Comparison of ENCODE assay signal across 27 cellular contexts in the genomic region with DNA sequence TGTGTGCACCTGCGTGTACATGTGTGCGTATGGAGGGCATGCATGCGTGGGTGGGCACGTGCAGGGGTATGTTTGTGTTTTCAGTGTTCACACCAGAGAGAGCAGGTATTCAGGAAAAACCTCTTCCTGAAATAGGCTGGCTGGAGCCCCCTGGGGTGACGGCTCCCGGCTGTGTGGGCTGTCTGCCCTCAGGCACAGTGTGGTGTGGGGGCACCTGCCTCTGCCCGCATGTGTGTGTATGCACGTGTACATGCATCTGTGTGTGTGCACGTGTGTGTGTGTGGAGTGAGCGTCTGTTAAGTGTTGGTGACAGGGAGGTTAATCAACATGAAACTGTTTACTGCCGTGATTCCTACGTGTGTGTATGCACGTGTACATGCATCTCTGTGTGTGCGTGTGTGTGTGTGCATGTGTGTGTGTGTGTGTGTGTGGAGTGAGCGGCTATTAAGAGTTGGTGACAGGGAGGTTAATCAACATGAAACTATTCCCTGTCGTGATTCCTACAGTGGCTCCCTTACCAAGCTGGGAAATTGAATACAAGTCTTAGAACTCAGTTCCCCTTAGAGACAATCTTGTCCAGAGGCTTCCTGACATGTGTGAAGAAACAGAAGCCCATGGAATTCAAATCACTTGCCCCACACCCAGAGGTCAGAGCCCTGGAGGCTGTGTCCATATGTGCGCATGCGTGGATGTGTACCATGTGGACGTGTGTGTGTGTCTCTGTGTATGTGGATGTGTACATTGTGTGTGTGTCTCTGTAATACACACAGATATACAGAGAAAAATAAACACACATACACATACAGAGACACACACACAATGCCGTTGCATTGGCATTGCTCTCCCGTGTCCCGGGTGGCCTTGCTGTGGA.
DNase-seq lines count a peak whose midpoint lies in the region; ATAC-seq, FAIRE-seq and TF ChIP-seq lines count a peak whose summit lies in the region.
"Had no signal": no experiment of that assay in that cellular context is flagged by ENCODE, and none has a peak within 500 bp of the region (broad histone marks: within the 10 kb centered on the region; RNA-seq: fewer than 3 reads in every experiment).

No MANE protein-coding gene starts in this region.

- H3K27me3 Mint-ChIP-seq in neural progenitor cell (ENCODE audit: insufficient read depth, low read depth): peaks cover 14% of the 10 kb centered on the region
- peaks cover 9% of the 10 kb centered on the region for H3K27me3 Mint-ChIP-seq in CD8-positive, alpha-beta T cell (ENCODE audit: low read depth)
- H3K27me3 Mint-ChIP-seq: CD4-positive, alpha-beta memory T cell; IgD-negative memory B cell had no signal

- H3K4me3 Mint-ChIP-seq in neural progenitor cell: no peak overlapping the region
- H3K4me3 Mint-ChIP-seq in CD8-positive, alpha-beta T cell: no peak overlapping the region
- H3K4me3 Mint-ChIP-seq: CD4-positive, alpha-beta memory T cell; IgD-negative memory B cell had no signal

- intact Hi-C loops in esophagus muscularis mucosa (cut with DNase I): no loop called here
- intact Hi-C loops in CD8-positive, alpha-beta T cell (cut with DNase I, micrococcal nuclease): no loop called here

- H3K4me1 Mint-ChIP-seq in neural progenitor cell: peaks cover 39% of the 10 kb centered on the region
- H3K4me1 Mint-ChIP-seq in CD8-positive, alpha-beta T cell (ENCODE audit: low read depth): peaks cover 2% of the 10 kb centered on the region

- CTCF ChIA-PET in CD8-positive, alpha-beta T cell (lab: Charles Lee): no interaction called here

- POLR2A ChIA-PET in CD8-positive, alpha-beta T cell (lab: Charles Lee): no interaction called here

- H3K9me3 Mint-ChIP-seq in neural progenitor cell: no peaks in the 10 kb centered on the region
- H3K9me3 Mint-ChIP-seq in CD8-positive, alpha-beta T cell: no peaks in the 10 kb centered on the region

- H3K4me3 ChIP-seq in BLaER1 (no peak overlapping the region), esophagus muscularis mucosa (no peak overlapping the region), neural progenitor cell (no peak overlapping the region)
- H3K4me3 ChIP-seq in CD8-positive, alpha-beta T cell (ENCODE audit: low read depth, low read length): no peak overlapping the region
- H3K4me3 ChIP-seq: GM12878 had no signal

- H3K27ac Mint-ChIP-seq in neural progenitor cell: peak overlapping the region; percentile 59
- H3K27ac Mint-ChIP-seq in CD8-positive, alpha-beta T cell: no peak overlapping the region
- H3K27ac Mint-ChIP-seq: CD4-positive, alpha-beta memory T cell; IgD-negative memory B cell had no signal

- peak; percentile 85 for FAIRE-seq in HTR-8/SVneo (lab: Jason Lieb, UNC)
- FAIRE-seq: GM12878, GM19239 had no signal

- DNase-seq in HTR-8/SVneo (ENCODE audit: insufficient read length, low spot score) (no peak), esophagus muscularis mucosa (ENCODE audit: extremely low spot score) (peak; percentile 91), neural progenitor cell (ENCODE audit: low spot score) (no peak)
- DNase-seq in activated effector memory CD4-positive, alpha-beta T cell treated with Interleukin-2 at 50 U/mL for 16 hours: no peak
- DNase-seq in CD8-positive, alpha-beta T cell: no peak
- DNase-seq: C1 segment of cervical spinal cord; CD4-positive, alpha-beta memory T cell; DMS 273 treated with DMSO at 0.1 percent for 48 hours; DMS79; EL; GDM1; NCI-H1092; NCI-H1417 treated with DMSO at 0.1 percent for 48 hours; NCI-H187; NCI-H2081 treated with DMSO at 0.1 percent for 48 hours; NCI-H2171; NCI-H226; NCI-H510A; NCI-H69; SHP77 treated with DMSO at 0.1 percent for 48 hours had no signal

- TF ChIP-seq EP300 in esophagus muscularis mucosa (IDR thresholded peaks at IDR 0.05): no peak

- ATAC-seq in CD8-positive, alpha-beta T cell: no peak
- ATAC-seq in HG03097 (IDR thresholded peaks at IDR 0.05; ENCODE audit: low FRiP score, unreplicated experiment) (no peak), GM18505 (IDR thresholded peaks at IDR 0.05; ENCODE audit: unreplicated experiment) (no peak)
- ATAC-seq: GM12878, Panc1 had no signal

- no peak for TF ChIP-seq POLR2A in esophagus muscularis mucosa (IDR thresholded peaks at IDR 0.05; ENCODE audit: low read depth)
- no peak for TF ChIP-seq POLR2A in GM18505 (IDR thresholded peaks at IDR 0.05; ENCODE audit: borderline replicate concordance, extremely low read depth, insufficient read depth, insufficient read length)

- H4K20me1 ChIP-seq in BLaER1 (no peaks in the 10 kb centered on the region), neural progenitor cell (ENCODE audit: low read depth) (no peaks in the 10 kb centered on the region)

- no peak overlapping the region for H2AFZ ChIP-seq in neural progenitor cell (replicated peaks)

- no peaks in the 10 kb centered on the region for H3F3A ChIP-seq in neural progenitor cell (ENCODE audit: low read depth)

- H3K9me3 ChIP-seq in BLaER1: no peaks in the 10 kb centered on the region
- no peaks in the 10 kb centered on the region for H3K9me3 ChIP-seq in esophagus muscularis mucosa
- no peaks in the 10 kb centered on the region for H3K9me3 ChIP-seq in neural progenitor cell (ENCODE audit: low read depth)
- H3K9me3 ChIP-seq in CD8-positive, alpha-beta T cell (ENCODE audit: low read length): no peaks in the 10 kb centered on the region

- no peaks in the 10 kb centered on the region for H3K79me2 ChIP-seq in neural progenitor cell (ENCODE audit: low read depth)

- H3K36me3 ChIP-seq in BLaER1 (no peaks in the 10 kb centered on the region), esophagus muscularis mucosa (no peaks in the 10 kb centered on the region), neural progenitor cell (no peaks in the 10 kb centered on the region)
- no peaks in the 10 kb centered on the region for H3K36me3 ChIP-seq in CD8-positive, alpha-beta T cell (ENCODE audit: insufficient read depth, low read length)

- H3K27ac ChIP-seq in BLaER1 (peak overlapping the region; percentile 12; the same call in 1 of the 2 replicates), esophagus muscularis mucosa (replicated peaks in 1 of 4) (no peak overlapping the region), neural progenitor cell (no peak overlapping the region)
- H3K27ac ChIP-seq in CD8-positive, alpha-beta T cell (ENCODE audit: low read depth, low read length): no peak overlapping the region

- WGBS in esophagus muscularis mucosa: 80% methylated on average over 22 of the region's 22 CpGs

- TF ChIP-seq CTCF in esophagus muscularis mucosa (IDR thresholded peaks at IDR 0.05): no peak
- TF ChIP-seq CTCF in neural progenitor cell (IDR thresholded peaks at IDR 0.05): no peak
- TF ChIP-seq CTCF in CD8-positive, alpha-beta T cell (IDR thresholded peaks at IDR 0.05): no peak

- H3K36me3 Mint-ChIP-seq in neural progenitor cell: no peaks in the 10 kb centered on the region
- H3K36me3 Mint-ChIP-seq in CD8-positive, alpha-beta T cell: no peaks in the 10 kb centered on the region
- H3K36me3 Mint-ChIP-seq: CD4-positive, alpha-beta memory T cell; IgD-negative memory B cell had no signal

- H3K4me1 ChIP-seq in BLaER1 (peaks cover 100% of the 10 kb centered on the region), esophagus muscularis mucosa (no peaks in the 10 kb centered on the region), neural progenitor cell (no peaks in the 10 kb centered on the region)
- H3K4me1 ChIP-seq in CD8-positive, alpha-beta T cell (ENCODE audit: insufficient read depth, low read length): no peaks in the 10 kb centered on the region

- no peak overlapping the region for H3K9ac ChIP-seq in BLaER1
- H3K9ac ChIP-seq in neural progenitor cell: no peak overlapping the region

- peak overlapping the region; percentile 82 for H3K4me2 ChIP-seq in BLaER1
- H3K4me2 ChIP-seq in neural progenitor cell: no peak overlapping the region

- peaks cover 23% of the 10 kb centered on the region for H3K27me3 ChIP-seq in BLaER1
- peaks cover 0 to 65% (median 0%) of the 10 kb centered on the region in 4 donors for H3K27me3 ChIP-seq in esophagus muscularis mucosa
- no peaks in the 10 kb centered on the region for H3K27me3 ChIP-seq in neural progenitor cell
- H3K27me3 ChIP-seq in CD8-positive, alpha-beta T cell (ENCODE audit: insufficient read depth, low read length): no peaks in the 10 kb centered on the region
